Comparison of ENCODE assay signal across 1 cellular context in genomic region chr20:38173237-38174156, GRCh38.
TF ChIP-seq lines count a peak whose summit lies in the region.

No MANE protein-coding gene starts in this region.

TF ChIP-seq in HepG2, 621 proteins besides CTCF, POLR2A, EP300 and RAD21 (continued from another document):
- TF ChIP-seq ZUFSP (CRISPR knock-in tag; IDR thresholded peaks at IDR 0.05; ENCODE audit: borderline replicate concordance): no peak
- peak; percentile 27; the same call in 1 of the 2 replicates for TF ChIP-seq NFYB (CRISPR knock-in tag; IDR thresholded peaks at IDR 0.05)
- peak; percentile 49; the same call in 1 of the 2 replicates for TF ChIP-seq SAP130 (CRISPR knock-in tag; IDR thresholded peaks at IDR 0.05; ENCODE audit: low read depth)
- 0 out of 2 replicates have a peak, but pooled peaks have one; percentile 22 for TF ChIP-seq PHF8 (CRISPR knock-in tag; IDR thresholded peaks at IDR 0.05)
- TF ChIP-seq ZNF547 (CRISPR knock-in tag; IDR thresholded peaks at IDR 0.05): 0 out of 2 replicates have a peak, but pooled peaks have one; percentile 25
- TF ChIP-seq ZMYM3 (CRISPR knock-in tag; IDR thresholded peaks at IDR 0.05): peak; percentile 94
- TF ChIP-seq ZNF746 (CRISPR knock-in tag; IDR thresholded peaks at IDR 0.05): 0 out of 2 replicates have a peak, but pooled peaks have one; percentile 36
- TF ChIP-seq RCOR2 (CRISPR knock-in tag; IDR thresholded peaks at IDR 0.05): peak; percentile 81
- TF ChIP-seq ZNF768 (CRISPR knock-in tag; IDR thresholded peaks at IDR 0.05): peak; percentile 100
- TF ChIP-seq HMG20B (CRISPR knock-in tag; conservative IDR thresholded peaks at IDR 0.05): 0 out of 2 replicates have a peak, but pooled peaks have one; percentile 40
- 0 out of 2 replicates have a peak, but pooled peaks have one; percentile 35 for TF ChIP-seq CBFB (CRISPR knock-in tag; IDR thresholded peaks at IDR 0.05)
- 0 out of 2 replicates have a peak, but pooled peaks have one; percentile 56 for TF ChIP-seq FOXA3 (CRISPR knock-in tag; IDR thresholded peaks at IDR 0.05)
- 0 out of 2 replicates have a peak, but pooled peaks have one; percentile 20 for TF ChIP-seq ZBTB7B (CRISPR knock-in tag; IDR thresholded peaks at IDR 0.05)
- 0 out of 2 replicates have a peak, but pooled peaks have one; percentile 36 for TF ChIP-seq CCDC6 (CRISPR knock-in tag; IDR thresholded peaks at IDR 0.05)
- TF ChIP-seq, protein P1, sequence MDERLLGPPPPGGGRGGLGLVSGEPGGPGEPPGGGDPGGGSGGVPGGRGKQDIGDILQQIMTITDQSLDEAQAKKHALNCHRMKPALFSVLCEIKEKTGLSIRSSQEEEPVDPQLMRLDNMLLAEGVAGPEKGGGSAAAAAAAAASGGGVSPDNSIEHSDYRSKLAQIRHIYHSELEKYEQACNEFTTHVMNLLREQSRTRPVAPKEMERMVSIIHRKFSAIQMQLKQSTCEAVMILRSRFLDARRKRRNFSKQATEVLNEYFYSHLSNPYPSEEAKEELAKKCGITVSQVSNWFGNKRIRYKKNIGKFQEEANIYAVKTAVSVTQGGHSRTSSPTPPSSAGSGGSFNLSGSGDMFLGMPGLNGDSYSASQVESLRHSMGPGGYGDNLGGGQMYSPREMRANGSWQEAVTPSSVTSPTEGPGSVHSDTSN (CRISPR knock-in tag; IDR thresholded peaks at IDR 0.05): peak; percentile 75
- TF ChIP-seq NKX3-1 (CRISPR knock-in tag; IDR thresholded peaks at IDR 0.05): no peak
- TF ChIP-seq, protein P2, sequence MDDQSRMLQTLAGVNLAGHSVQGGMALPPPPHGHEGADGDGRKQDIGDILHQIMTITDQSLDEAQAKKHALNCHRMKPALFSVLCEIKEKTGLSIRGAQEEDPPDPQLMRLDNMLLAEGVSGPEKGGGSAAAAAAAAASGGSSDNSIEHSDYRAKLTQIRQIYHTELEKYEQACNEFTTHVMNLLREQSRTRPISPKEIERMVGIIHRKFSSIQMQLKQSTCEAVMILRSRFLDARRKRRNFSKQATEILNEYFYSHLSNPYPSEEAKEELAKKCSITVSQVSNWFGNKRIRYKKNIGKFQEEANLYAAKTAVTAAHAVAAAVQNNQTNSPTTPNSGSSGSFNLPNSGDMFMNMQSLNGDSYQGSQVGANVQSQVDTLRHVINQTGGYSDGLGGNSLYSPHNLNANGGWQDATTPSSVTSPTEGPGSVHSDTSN (CRISPR knock-in tag; IDR thresholded peaks at IDR 0.05; ENCODE audit: borderline replicate concordance): no peak
- no peak for TF ChIP-seq FOXA1 (IDR thresholded peaks at IDR 0.05)
- peak; percentile 80 for TF ChIP-seq FOXA1 (CRISPR knock-in tag; IDR thresholded peaks at IDR 0.05)
- peak; percentile 76; the same call in 1 of the 2 replicates for TF ChIP-seq AHR (CRISPR knock-in tag; IDR thresholded peaks at IDR 0.05)
- TF ChIP-seq ZFP37 (CRISPR knock-in tag; IDR thresholded peaks at IDR 0.05; ENCODE audit: borderline replicate concordance): 0 out of 2 replicates have a peak, but pooled peaks have one; percentile 40
- no peak for TF ChIP-seq NRL (CRISPR knock-in tag; IDR thresholded peaks at IDR 0.05; ENCODE audit: borderline replicate concordance)
- TF ChIP-seq KDM2A (CRISPR knock-in tag; IDR thresholded peaks at IDR 0.05; ENCODE audit: borderline replicate concordance, low read depth): peak; percentile 37; the same call in 1 of the 2 replicates
- TF ChIP-seq AFF4 (CRISPR knock-in tag; IDR thresholded peaks at IDR 0.05): no peak
- peak; percentile 11; the same call in 1 of the 2 replicates for TF ChIP-seq SP5 (CRISPR knock-in tag; IDR thresholded peaks at IDR 0.05; ENCODE audit: borderline replicate concordance, low read depth)
- TF ChIP-seq XRCC5 (optimal IDR thresholded peaks at IDR 0.05; ENCODE audit: low read length): peak; percentile 47
- 0 out of 3 replicates have a peak, but pooled peaks have one; percentile 41 for TF ChIP-seq MXI1 (IDR thresholded peaks at IDR 0.05; ENCODE audit: borderline replicate concordance, low read depth, low read length)
- TF ChIP-seq IRF2 (CRISPR knock-in tag; IDR thresholded peaks at IDR 0.05): 0 out of 2 replicates have a peak, but pooled peaks have one; percentile 27
- TF ChIP-seq NFKB2 (CRISPR knock-in tag; IDR thresholded peaks at IDR 0.05; ENCODE audit: borderline replicate concordance): peak; percentile 57; the same call in 1 of the 2 replicates
- peak; percentile 23; the same call in 1 of the 2 replicates for TF ChIP-seq ZBTB33 (CRISPR knock-in tag; IDR thresholded peaks at IDR 0.05)
- TF ChIP-seq NR2F1 (CRISPR knock-in tag; IDR thresholded peaks at IDR 0.05): no peak
- TF ChIP-seq, protein P3, sequence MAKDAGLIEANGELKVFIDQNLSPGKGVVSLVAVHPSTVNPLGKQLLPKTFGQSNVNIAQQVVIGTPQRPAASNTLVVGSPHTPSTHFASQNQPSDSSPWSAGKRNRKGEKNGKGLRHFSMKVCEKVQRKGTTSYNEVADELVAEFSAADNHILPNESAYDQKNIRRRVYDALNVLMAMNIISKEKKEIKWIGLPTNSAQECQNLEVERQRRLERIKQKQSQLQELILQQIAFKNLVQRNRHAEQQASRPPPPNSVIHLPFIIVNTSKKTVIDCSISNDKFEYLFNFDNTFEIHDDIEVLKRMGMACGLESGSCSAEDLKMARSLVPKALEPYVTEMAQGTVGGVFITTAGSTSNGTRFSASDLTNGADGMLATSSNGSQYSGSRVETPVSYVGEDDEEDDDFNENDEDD (CRISPR knock-in tag; IDR thresholded peaks at IDR 0.05; ENCODE audit: borderline replicate concordance): peak; percentile 64; the same call in 1 of the 2 replicates
- peak; percentile 11; the same call in 1 of the 2 replicates for TF ChIP-seq STAG1 (CRISPR knock-in tag; IDR thresholded peaks at IDR 0.05)
- peak; percentile 34; the same call in 1 of the 2 replicates for TF ChIP-seq ZNF598 (CRISPR knock-in tag; IDR thresholded peaks at IDR 0.05; ENCODE audit: borderline replicate concordance)
- TF ChIP-seq ZFY (CRISPR knock-in tag; IDR thresholded peaks at IDR 0.05): 0 out of 2 replicates have a peak, but pooled peaks have one; percentile 26
- 0 out of 2 replicates have a peak, but pooled peaks have one; percentile 11 for TF ChIP-seq MIER2 (CRISPR knock-in tag; IDR thresholded peaks at IDR 0.05)
- peak; percentile 76 for TF ChIP-seq ZFP36 (IDR thresholded peaks at IDR 0.05; ENCODE audit: borderline replicate concordance, low read depth, low read length, partially characterized antibody)
- no peak for TF ChIP-seq LCORL (IDR thresholded peaks at IDR 0.05)
- TF ChIP-seq LCORL (CRISPR knock-in tag; IDR thresholded peaks at IDR 0.05): 0 out of 2 replicates have a peak, but pooled peaks have one; percentile 19
- peak; percentile 46 for TF ChIP-seq ARID5B (CRISPR knock-in tag; IDR thresholded peaks at IDR 0.05)
- TF ChIP-seq U2AF2 (IDR thresholded peaks at IDR 0.05; ENCODE audit: low read depth, low read length): no peak
- TF ChIP-seq, protein P4, sequence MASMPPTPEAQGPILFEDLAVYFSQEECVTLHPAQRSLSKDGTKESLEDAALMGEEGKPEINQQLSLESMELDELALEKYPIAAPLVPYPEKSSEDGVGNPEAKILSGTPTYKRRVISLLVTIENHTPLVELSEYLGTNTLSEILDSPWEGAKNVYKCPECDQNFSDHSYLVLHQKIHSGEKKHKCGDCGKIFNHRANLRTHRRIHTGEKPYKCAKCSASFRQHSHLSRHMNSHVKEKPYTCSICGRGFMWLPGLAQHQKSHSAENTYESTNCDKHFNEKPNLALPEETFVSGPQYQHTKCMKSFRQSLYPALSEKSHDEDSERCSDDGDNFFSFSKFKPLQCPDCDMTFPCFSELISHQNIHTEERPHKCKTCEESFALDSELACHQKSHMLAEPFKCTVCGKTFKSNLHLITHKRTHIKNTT (CRISPR knock-in tag; IDR thresholded peaks at IDR 0.05): 0 out of 2 replicates have a peak, but pooled peaks have one; percentile 9
- TF ChIP-seq ZNF124 (CRISPR knock-in tag; IDR thresholded peaks at IDR 0.05): no peak
